8 cellular contexts compared by ENCODE assay signal in the genomic region with DNA sequence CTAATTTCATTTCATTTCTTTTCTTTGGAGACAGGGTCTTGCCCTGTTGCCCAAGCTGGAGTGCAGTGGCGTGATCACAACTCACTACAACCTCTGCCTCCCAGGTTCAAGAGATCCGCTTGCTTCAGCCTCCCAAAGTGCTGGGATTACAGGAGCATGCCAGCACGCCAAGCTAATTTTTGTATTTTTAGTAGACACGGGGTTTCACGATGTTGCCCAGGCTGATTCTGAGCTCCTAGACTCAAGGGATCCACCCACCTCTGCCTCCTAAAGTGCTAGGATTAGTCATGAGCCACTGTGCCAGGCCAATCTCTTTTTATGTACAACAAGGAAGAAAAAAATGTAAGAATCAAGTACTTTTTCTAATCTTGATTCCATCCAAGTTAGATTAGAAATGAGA. TPM values are rescaled to one million over a fixed set of nuclear protein-coding genes. Genes with fewer than 3 reads are reported as not detected.
DNase-seq lines count a peak whose midpoint lies in the region; ATAC-seq and TF ChIP-seq lines count a peak whose summit lies in the region.

No MANE protein-coding gene starts in this region.

- no peak for TF ChIP-seq CTCF in HCT116 (IDR thresholded peaks at IDR 0.05 in 2 of 3, conservative IDR thresholded peaks at IDR 0.05 in 1 of 3; ENCODE audit: borderline replicate concordance in 1 of 3, insufficient read depth in 1 of 3, low read depth in 2 of 3, low read length in 2 of 3)
- TF ChIP-seq CTCF in WI38 (IDR thresholded peaks at IDR 0.05; ENCODE audit: low read depth, low read length) = no peak
- TF ChIP-seq CTCF in epithelial cell of esophagus (IDR thresholded peaks at IDR 0.05; ENCODE audit: insufficient read depth, low read depth, low read length, missing control alignments) = no peak
- no peak for TF ChIP-seq CTCF in osteoblast (IDR thresholded peaks at IDR 0.05; ENCODE audit: extremely low read depth, low read depth, low read length)

- DNase-seq in HCT116 (ENCODE audit: low read depth, low spot score) (no peak), epithelial cell of esophagus (ENCODE audit: low read depth) (peak; percentile 78), osteoblast (ENCODE audit: insufficient read length, low spot score, missing footprints) (peak; percentile 32), Karpas-422 (no peak), posterior vena cava (ENCODE audit: low spot score) (no peak), globus pallidus (ENCODE audit: low spot score) (no peak)
- no peak for DNase-seq in NK-92 treated with Interleukin-12 subunit alpha and Interleukin-12 subunit beta, amount 100 ng/mL, for 24 hours (lab: John Stamatoyannopoulos, UW)

- CTCF ChIA-PET in HCT116 (lab: Charles Lee) = no interaction called here

- no TSS peak for BruUV-seq in HCT116 (replicated peaks; lab: Mats Ljungman, UMichigan)

- H3K4me3 ChIP-seq in HCT116 (replicated peaks in 1 of 2; ENCODE audit: low read depth in 1 of 2, low read length in 2 of 2) (no peak overlapping the region), WI38 (ENCODE audit: low read depth, low read length) (peak overlapping the region; percentile 11; the same call in 1 of the 2 replicates), epithelial cell of esophagus (ENCODE audit: low read length) (peak overlapping the region; percentile 12), osteoblast (ENCODE audit: insufficient read depth, low read length) (peak overlapping the region; percentile 57), Karpas-422 (ENCODE audit: low read length) (no peak overlapping the region)

- H3K4me2 ChIP-seq in HCT116 (ENCODE audit: low read length) (peak overlapping the region; percentile 39), osteoblast (ENCODE audit: insufficient read depth, low read length) (peak overlapping the region; percentile 90), Karpas-422 (ENCODE audit: low read depth, low read length, poor library complexity, severe bottlenecking) (no peak overlapping the region)

- ATAC-seq in HCT116 = peak; percentile 72; the same call in 1 of the 2 replicates

- H3K27me3 ChIP-seq in HCT116 (ENCODE audit: insufficient read depth, low read length) (no peaks in the 10 kb centered on the region), osteoblast (ENCODE audit: insufficient read depth, low read length) (no peaks in the 10 kb centered on the region), Karpas-422 (ENCODE audit: low read length) (no peaks in the 10 kb centered on the region)

- H3K4me1 ChIP-seq in HCT116 (ENCODE audit: control insufficient read depth in 1 of 2, insufficient read depth in 2 of 2, low read length in 2 of 2) (peaks cover 12 to 32% of the 10 kb centered on the region in 2 experiments), osteoblast (ENCODE audit: insufficient read depth, low read length) (peaks cover 48% of the 10 kb centered on the region), Karpas-422 (ENCODE audit: low read length) (peaks cover 75% of the 10 kb centered on the region)

- H3K9me2 ChIP-seq in HCT116 (ENCODE audit: insufficient read depth) (no peaks in the 10 kb centered on the region), Karpas-422 (replicated peaks; ENCODE audit: insufficient read depth, low read length) (no peaks in the 10 kb centered on the region)

- peak overlapping the region; percentile 19; the same call in 1 of the 2 replicates for H3K9ac ChIP-seq in HCT116 (ENCODE audit: low read length)
- H3K9ac ChIP-seq in Karpas-422 (ENCODE audit: low read length) = no peak overlapping the region

- H3K36me3 ChIP-seq in HCT116 (ENCODE audit: control insufficient read depth in 1 of 2, insufficient read depth in 2 of 2, low read length in 2 of 2) (no peaks in the 10 kb centered on the region), osteoblast (ENCODE audit: insufficient read depth, low read length) (peaks cover 19% of the 10 kb centered on the region), Karpas-422 (ENCODE audit: insufficient read depth, low read length) (peaks cover 28% of the 10 kb centered on the region; the same call in 1 of the 2 replicates)

- no peak for TF ChIP-seq POLR2A in HCT116 (IDR thresholded peaks at IDR 0.05; ENCODE audit: borderline replicate concordance, extremely low read depth, insufficient read depth, insufficient read length)

- POLR2A ChIA-PET in HCT116 (lab: Charles Lee) = interaction anchor here (0.9 kb wide), 1 partner anchor 10 kb away, joined by 3 read pairs; no protein-coding TSS in a partner anchor

- H4K20me1 ChIP-seq in HCT116 (ENCODE audit: insufficient read depth) (peaks cover 23% of the 10 kb centered on the region; the same call in 1 of the 2 replicates), osteoblast (ENCODE audit: insufficient read depth, low read length) (peaks cover 86% of the 10 kb centered on the region), Karpas-422 (ENCODE audit: insufficient read depth, low read depth, low read length) (peaks cover 92% of the 10 kb centered on the region)

- RAD21 ChIA-PET in HCT116 (lab: Charles Lee; ENCODE audit: low non-redundant PET in 1 of 2, low total read pairs in 2 of 2, uncharacterized antibody in 2 of 2, unreplicated experiment in 2 of 2) = no interaction called here

- H3K27ac ChIP-seq in HCT116 (ENCODE audit: low read depth, low read length) (peak overlapping the region; percentile 14; the same call in 1 of the 2 replicates), osteoblast (ENCODE audit: low read depth, low read length) (peak overlapping the region; percentile 87), Karpas-422 (ENCODE audit: low read length) (no peak overlapping the region)

- no peak for TF ChIP-seq RAD21 in HCT116 (IDR thresholded peaks at IDR 0.05; ENCODE audit: low read depth)

- H3K79me2 ChIP-seq in HCT116 (ENCODE audit: insufficient read depth, low read length) (no peaks in the 10 kb centered on the region; the same call in none of the 2 replicates), osteoblast (ENCODE audit: insufficient read depth, low read length) (peaks cover 46% of the 10 kb centered on the region), Karpas-422 (ENCODE audit: low read length) (no peaks in the 10 kb centered on the region; the same call in 1 of the 2 replicates)

- no peaks in the 10 kb centered on the region for H3K9me3 ChIP-seq in HCT116 (ENCODE audit: control insufficient read depth in 1 of 2, insufficient read depth in 1 of 2, low read depth in 1 of 2, low read length in 2 of 2)
- H3K9me3 ChIP-seq in osteoblast (ENCODE audit: low read depth, low read length) = no peaks in the 10 kb centered on the region
- no peaks in the 10 kb centered on the region for H3K9me3 ChIP-seq in Karpas-422 (ENCODE audit: low read length)

- H2AFZ ChIP-seq in HCT116 (ENCODE audit: low read depth, low read length, poor library complexity, severe bottlenecking) (no peak overlapping the region), osteoblast (ENCODE audit: low read length) (no peak overlapping the region), Karpas-422 (ENCODE audit: low read length) (no peak overlapping the region)

- intact Hi-C loops in HCT116 (cut with micrococcal nuclease) = no loop called here
- intact Hi-C loops in posterior vena cava (cut with DNase I) = loop anchor here in 1 of 2 donors (1.0 kb wide), 1 partner anchor 9 kb away; no protein-coding TSS in a partner anchor

TF ChIP-seq in HCT116, 20 proteins besides CTCF, POLR2A, EP300 and RAD21 (continues in another document):
- TF ChIP-seq ZNF274 (IDR thresholded peaks at IDR 0.05; ENCODE audit: low read depth, low read length) (no peak), CBX3 (IDR thresholded peaks at IDR 0.05; ENCODE audit: low read depth) (no peak), SIN3A (IDR thresholded peaks at IDR 0.05; ENCODE audit: low read depth) (no peak), ELF1 (IDR thresholded peaks at IDR 0.05; ENCODE audit: borderline replicate concordance, low read depth) (no peak), TCF7L2 (IDR thresholded peaks at IDR 0.05; ENCODE audit: borderline replicate concordance, extremely low read depth, insufficient read depth, insufficient read length) (no peak), SRF (IDR thresholded peaks at IDR 0.05; ENCODE audit: low read depth) (no peak), JUND (IDR thresholded peaks at IDR 0.05) (no peak), EZH2 (IDR thresholded peaks at IDR 0.05) (no peak)
- TF ChIP-seq, protein P1, sequence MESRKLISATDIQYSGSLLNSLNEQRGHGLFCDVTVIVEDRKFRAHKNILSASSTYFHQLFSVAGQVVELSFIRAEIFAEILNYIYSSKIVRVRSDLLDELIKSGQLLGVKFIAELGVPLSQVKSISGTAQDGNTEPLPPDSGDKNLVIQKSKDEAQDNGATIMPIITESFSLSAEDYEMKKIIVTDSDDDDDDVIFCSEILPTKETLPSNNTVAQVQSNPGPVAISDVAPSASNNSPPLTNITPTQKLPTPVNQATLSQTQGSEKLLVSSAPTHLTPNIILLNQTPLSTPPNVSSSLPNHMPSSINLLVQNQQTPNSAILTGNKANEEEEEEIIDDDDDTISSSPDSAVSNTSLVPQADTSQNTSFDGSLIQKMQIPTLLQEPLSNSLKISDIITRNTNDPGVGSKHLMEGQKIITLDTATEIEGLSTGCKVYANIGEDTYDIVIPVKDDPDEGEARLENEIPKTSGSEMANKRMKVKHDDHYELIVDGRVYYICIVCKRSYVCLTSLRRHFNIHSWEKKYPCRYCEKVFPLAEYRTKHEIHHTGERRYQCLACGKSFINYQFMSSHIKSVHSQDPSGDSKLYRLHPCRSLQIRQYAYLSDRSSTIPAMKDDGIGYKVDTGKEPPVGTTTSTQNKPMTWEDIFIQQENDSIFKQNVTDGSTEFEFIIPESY (IDR thresholded peaks at IDR 0.05; ENCODE audit: extremely low read depth, insufficient replicate concordance, low read length) = no peak
- TF ChIP-seq, protein P2, sequence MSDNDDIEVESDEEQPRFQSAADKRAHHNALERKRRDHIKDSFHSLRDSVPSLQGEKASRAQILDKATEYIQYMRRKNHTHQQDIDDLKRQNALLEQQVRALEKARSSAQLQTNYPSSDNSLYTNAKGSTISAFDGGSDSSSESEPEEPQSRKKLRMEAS (IDR thresholded peaks at IDR 0.05) = no peak

RNA-seq across cellular contexts. Expression of a gene that starts 10.7 kb away (rescaled TPM):
- 39.8 TPM for total RNA-seq in HCT116 (2021; ENCODE audit: unreplicated experiment)
- 26.8 and 32.2 TPM in 2 replicates for polyA plus RNA-seq in HCT116 (2012)
- 108 and 124 TPM in 2 replicates for total RNA-seq in osteoblast
- total RNA-seq in Karpas-422 (2014; rRNA removed; shearing (Covaris generic); ENCODE audit: low replicate concordance) = 95.3 and 107 TPM in 2 replicates
- 10 to 100 TPM; 79.7 to 98.8 TPM for total RNA-seq in posterior vena cava

Comparison
In these comparisons a context has a peak if more than half of its experiments do, and no peak if none do; other contexts are left out.
1. DNase-seq: peak in epithelial cell of esophagus (single experiment) and osteoblast (single experiment); none in HCT116 (single experiment), Karpas-422 (single experiment), posterior vena cava (single experiment), NK-92 treated with Interleukin-12 subunit alpha and Interleukin-12 subunit beta, amount 100 ng/mL, for 24 hours (single experiment) and globus pallidus (single experiment).
2. H3K4me3 ChIP-seq: peak in WI38 (single experiment), epithelial cell of esophagus (single experiment) and osteoblast (single experiment); none in HCT116 (0 of 2) and Karpas-422 (single experiment).